1 cellular context compared by ENCODE assay signal in the genomic region with DNA sequence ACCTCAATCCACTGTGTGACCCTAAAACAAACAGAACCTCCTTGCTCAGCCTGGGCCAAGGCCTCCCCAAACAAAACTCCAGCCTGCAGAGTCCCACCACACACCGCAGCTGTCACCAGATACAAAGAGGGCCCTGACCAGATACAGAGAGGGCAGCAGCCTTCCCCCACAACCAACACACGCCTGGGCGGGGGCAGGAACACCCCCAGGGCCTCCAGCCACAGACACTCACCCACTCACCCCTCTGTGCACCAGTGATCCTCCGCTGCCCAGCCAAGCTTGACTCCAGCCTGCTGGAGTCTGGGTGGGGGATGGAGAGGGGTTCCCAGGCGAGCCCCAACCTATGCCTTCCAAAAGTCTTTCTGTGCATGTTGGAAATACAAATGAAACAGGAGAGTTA.
TF ChIP-seq lines count a peak whose summit lies in the region.

No MANE protein-coding gene starts in this region.

TF ChIP-seq in GM23338, 12 proteins besides CTCF, POLR2A, EP300 and RAD21 (continued from another document):
- TF ChIP-seq, protein P1, sequence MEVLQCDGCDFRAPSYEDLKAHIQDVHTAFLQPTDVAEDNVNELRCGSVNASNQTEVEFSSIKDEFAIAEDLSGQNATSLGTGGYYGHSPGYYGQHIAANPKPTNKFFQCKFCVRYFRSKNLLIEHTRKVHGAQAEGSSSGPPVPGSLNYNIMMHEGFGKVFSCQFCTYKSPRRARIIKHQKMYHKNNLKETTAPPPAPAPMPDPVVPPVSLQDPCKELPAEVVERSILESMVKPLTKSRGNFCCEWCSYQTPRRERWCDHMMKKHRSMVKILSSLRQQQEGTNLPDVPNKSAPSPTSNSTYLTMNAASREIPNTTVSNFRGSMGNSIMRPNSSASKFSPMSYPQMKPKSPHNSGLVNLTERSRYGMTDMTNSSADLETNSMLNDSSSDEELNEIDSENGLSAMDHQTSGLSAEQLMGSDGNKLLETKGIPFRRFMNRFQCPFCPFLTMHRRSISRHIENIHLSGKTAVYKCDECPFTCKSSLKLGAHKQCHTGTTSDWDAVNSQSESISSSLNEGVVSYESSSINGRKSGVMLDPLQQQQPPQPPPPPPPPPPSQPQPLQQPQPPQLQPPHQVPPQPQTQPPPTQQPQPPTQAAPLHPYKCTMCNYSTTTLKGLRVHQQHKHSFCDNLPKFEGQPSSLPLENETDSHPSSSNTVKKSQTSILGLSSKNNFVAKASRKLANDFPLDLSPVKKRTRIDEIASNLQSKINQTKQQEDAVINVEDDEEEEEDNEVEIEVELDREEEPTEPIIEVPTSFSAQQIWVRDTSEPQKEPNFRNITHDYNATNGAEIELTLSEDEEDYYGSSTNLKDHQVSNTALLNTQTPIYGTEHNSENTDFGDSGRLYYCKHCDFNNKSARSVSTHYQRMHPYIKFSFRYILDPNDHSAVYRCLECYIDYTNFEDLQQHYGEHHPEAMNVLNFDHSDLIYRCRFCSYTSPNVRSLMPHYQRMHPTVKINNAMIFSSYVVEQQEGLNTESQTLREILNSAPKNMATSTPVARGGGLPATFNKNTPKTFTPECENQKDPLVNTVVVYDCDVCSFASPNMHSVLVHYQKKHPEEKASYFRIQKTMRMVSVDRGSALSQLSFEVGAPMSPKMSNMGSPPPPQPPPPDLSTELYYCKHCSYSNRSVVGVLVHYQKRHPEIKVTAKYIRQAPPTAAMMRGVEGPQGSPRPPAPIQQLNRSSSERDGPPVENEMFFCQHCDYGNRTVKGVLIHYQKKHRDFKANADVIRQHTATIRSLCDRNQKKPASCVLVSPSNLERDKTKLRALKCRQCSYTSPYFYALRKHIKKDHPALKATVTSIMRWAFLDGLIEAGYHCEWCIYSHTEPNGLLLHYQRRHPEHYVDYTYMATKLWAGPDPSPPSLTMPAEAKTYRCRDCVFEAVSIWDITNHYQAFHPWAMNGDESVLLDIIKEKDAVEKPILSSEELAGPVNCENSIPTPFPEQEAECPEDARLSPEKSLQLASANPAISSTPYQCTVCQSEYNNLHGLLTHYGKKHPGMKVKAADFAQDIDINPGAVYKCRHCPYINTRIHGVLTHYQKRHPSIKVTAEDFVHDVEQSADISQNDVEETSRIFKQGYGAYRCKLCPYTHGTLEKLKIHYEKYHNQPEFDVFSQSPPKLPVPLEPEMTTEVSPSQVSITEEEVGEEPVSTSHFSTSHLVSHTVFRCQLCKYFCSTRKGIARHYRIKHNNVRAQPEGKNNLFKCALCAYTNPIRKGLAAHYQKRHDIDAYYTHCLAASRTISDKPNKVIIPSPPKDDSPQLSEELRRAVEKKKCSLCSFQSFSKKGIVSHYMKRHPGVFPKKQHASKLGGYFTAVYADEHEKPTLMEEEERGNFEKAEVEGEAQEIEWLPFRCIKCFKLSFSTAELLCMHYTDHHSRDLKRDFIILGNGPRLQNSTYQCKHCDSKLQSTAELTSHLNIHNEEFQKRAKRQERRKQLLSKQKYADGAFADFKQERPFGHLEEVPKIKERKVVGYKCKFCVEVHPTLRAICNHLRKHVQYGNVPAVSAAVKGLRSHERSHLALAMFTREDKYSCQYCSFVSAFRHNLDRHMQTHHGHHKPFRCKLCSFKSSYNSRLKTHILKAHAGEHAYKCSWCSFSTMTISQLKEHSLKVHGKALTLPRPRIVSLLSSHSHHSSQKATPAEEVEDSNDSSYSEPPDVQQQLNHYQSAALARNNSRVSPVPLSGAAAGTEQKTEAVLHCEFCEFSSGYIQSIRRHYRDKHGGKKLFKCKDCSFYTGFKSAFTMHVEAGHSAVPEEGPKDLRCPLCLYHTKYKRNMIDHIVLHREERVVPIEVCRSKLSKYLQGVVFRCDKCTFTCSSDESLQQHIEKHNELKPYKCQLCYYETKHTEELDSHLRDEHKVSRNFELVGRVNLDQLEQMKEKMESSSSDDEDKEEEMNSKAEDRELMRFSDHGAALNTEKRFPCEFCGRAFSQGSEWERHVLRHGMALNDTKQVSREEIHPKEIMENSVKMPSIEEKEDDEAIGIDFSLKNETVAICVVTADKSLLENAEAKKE (CRISPR knock-in tag; IDR thresholded peaks at IDR 0.05), result no peak
- TF ChIP-seq ZNF331 (CRISPR knock-in tag; IDR thresholded peaks at IDR 0.05; ENCODE audit: low read depth) (no peak), EZH2 (IDR thresholded peaks at IDR 0.05; ENCODE audit: low read depth, unreplicated experiment) (no peak), CREB1 (CRISPR knock-in tag; IDR thresholded peaks at IDR 0.05; ENCODE audit: low read depth) (no peak)
